ENCODE assay signal across 24 cellular contexts in the genomic region with DNA sequence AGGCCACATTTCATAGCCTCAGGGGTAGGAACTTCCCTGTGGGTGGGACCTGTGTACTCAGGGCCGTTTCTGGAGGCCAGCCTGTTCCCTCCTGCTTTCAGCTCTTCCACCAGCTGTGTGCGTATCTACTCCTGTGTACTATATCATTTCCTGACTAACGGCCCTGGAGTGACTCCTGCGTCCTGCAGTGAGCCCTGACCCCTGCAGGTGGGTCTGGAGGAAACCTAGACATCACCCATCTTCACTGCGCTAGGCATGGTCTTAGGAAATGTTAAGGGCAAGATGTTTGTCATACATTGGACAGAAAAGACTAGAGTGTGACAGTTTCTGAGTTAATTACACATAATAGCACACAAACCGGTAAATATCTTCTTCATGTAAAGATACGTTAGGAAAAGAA.
A peak's percentile ranks its signal among the peaks of the same experiment; 100 is the strongest.
DNase-seq lines count a peak whose midpoint lies in the region; ATAC-seq, FAIRE-seq and TF ChIP-seq lines count a peak whose summit lies in the region.
"Had no signal": no experiment of that assay in that cellular context is flagged by ENCODE, and none has a peak within 500 bp of the region (broad histone marks: within the 10 kb centered on the region; RNA-seq: fewer than 3 reads in every experiment).

No MANE protein-coding gene starts in this region.

- H3K9me3 ChIP-seq in BLaER1 (peaks cover 58% of the 10 kb centered on the region), K562 (replicated peaks; ENCODE audit: control insufficient read depth, insufficient read depth, low read depth, low read length) (no peaks in the 10 kb centered on the region)
- H3K9me3 ChIP-seq in CD8-positive, alpha-beta memory T cell (ENCODE audit: low read length), result peaks cover 3% of the 10 kb centered on the region
- H3K9me3 ChIP-seq: Caco-2, MG63, SJCRH30 had no signal

- H3K4me1 Mint-ChIP-seq in CD8-positive, alpha-beta memory T cell, result no peaks in the 10 kb centered on the region
- H3K4me1 Mint-ChIP-seq: CD4-positive, CD25-positive, alpha-beta regulatory T cell; IgD-negative memory B cell had no signal

- no peak overlapping the region for H2AFZ ChIP-seq in K562 (ENCODE audit: low read depth, low read length)

- WGBS in K562 (ENCODE audit: insufficient coverage, low coverage, missing lambda C conversion rate), result 1% methylated on average over 6 of the region's 7 CpGs

- no peak for TF ChIP-seq CTCF in NB4 (IDR thresholded peaks at IDR 0.05; ENCODE audit: low read depth, low read length)
- no peak for TF ChIP-seq CTCF in K562 (IDR thresholded peaks at IDR 0.05 in 2 of 3, conservative IDR thresholded peaks at IDR 0.05 in 1 of 3; ENCODE audit: insufficient read depth in 2 of 3, low read depth in 1 of 3, low read length in 3 of 3)

- H3K4me2 ChIP-seq in BLaER1 (peak overlapping the region; percentile 75), K562 (ENCODE audit: insufficient read depth, low read length) (no peak overlapping the region)

- BruUV-seq in K562 (replicated peaks; lab: Mats Ljungman, UMichigan), result no TSS peak

- no peaks in the 10 kb centered on the region for H4K20me1 ChIP-seq in BLaER1
- H4K20me1 ChIP-seq in K562 (replicated peaks; ENCODE audit: control insufficient read depth, insufficient read depth, low read length), result no peaks in the 10 kb centered on the region

- H3K9me3 Mint-ChIP-seq in CD8-positive, alpha-beta memory T cell, result peaks cover 3 to 19% (median 15%) of the 10 kb centered on the region in 5 donors

- ATAC-seq in K562, result peak; percentile 41; the same call in 1 of the 3 replicates
- ATAC-seq: HCT116, Panc1 had no signal

- CTCF ChIA-PET in K562 (lab: Yijun Ruan, JAX; ENCODE audit: low intra/inter-chr PET ratio), result no interaction called here
- CTCF ChIA-PET in CD8-positive, alpha-beta memory T cell (lab: Charles Lee), result no interaction called here

- H3K4me3 ChIP-seq in BLaER1, result peak overlapping the region; percentile 49; the same call in 1 of the 2 replicates
- no peak overlapping the region for H3K4me3 ChIP-seq in NB4 (ENCODE audit: low read depth, low read length)
- H3K4me3 ChIP-seq in K562, result no peak overlapping the region
- H3K4me3 ChIP-seq in CD8-positive, alpha-beta memory T cell (ENCODE audit: low read length), result no peak overlapping the region
- H3K4me3 ChIP-seq: MG63, SJCRH30 had no signal

- H3K9me1 ChIP-seq in K562 (ENCODE audit: control insufficient read depth, insufficient read depth, low read length), result no peaks in the 10 kb centered on the region

- POLR2A ChIA-PET in K562 (lab: Yijun Ruan, JAX), result no interaction called here
- POLR2A ChIA-PET in CD8-positive, alpha-beta memory T cell (lab: Charles Lee), result no interaction called here

- peaks cover 0 to 2% (median 0%) of the 10 kb centered on the region in 3 donors for H3K36me3 Mint-ChIP-seq in CD8-positive, alpha-beta memory T cell
- H3K36me3 Mint-ChIP-seq: CD4-positive, CD25-positive, alpha-beta regulatory T cell; IgD-negative memory B cell had no signal

- no peak overlapping the region for H3K27ac Mint-ChIP-seq in CD8-positive, alpha-beta memory T cell
- H3K27ac Mint-ChIP-seq: CD4-positive, CD25-positive, alpha-beta regulatory T cell; IgD-negative memory B cell had no signal

- no peaks in the 10 kb centered on the region for H3K27me3 Mint-ChIP-seq in CD8-positive, alpha-beta memory T cell
- H3K27me3 Mint-ChIP-seq: CD4-positive, CD25-positive, alpha-beta regulatory T cell; IgD-negative memory B cell had no signal

- intact Hi-C loops in K562 (cut with micrococcal nuclease), result no loop called here

- in situ Hi-C loops in K562 (cut with MboI), result no loop called here

- H3K36me3 ChIP-seq in BLaER1 (no peaks in the 10 kb centered on the region; the same call in 1 of the 2 replicates), K562 (ENCODE audit: control insufficient read depth, insufficient read depth, low read length) (no peaks in the 10 kb centered on the region)
- no peaks in the 10 kb centered on the region for H3K36me3 ChIP-seq in CD8-positive, alpha-beta memory T cell (ENCODE audit: insufficient read depth, low read length)
- H3K36me3 ChIP-seq: MG63, SJCRH30 had no signal

- H3K4me3 Mint-ChIP-seq in CD8-positive, alpha-beta memory T cell, result no peak overlapping the region
- H3K4me3 Mint-ChIP-seq: CD4-positive, CD25-positive, alpha-beta regulatory T cell; IgD-negative memory B cell had no signal

- no peak for TF ChIP-seq EP300 in K562 (IDR thresholded peaks at IDR 0.05; ENCODE audit: low read length)

- H3K9ac ChIP-seq in BLaER1, result no peak overlapping the region
- no peak overlapping the region for H3K9ac ChIP-seq in K562 (ENCODE audit: insufficient read depth in 1 of 2, low read depth in 2 of 2, low read length in 2 of 2)

- H3K4me1 ChIP-seq in BLaER1 (peaks cover 59% of the 10 kb centered on the region), K562 (replicated peaks in 1 of 2; ENCODE audit: control insufficient read depth in 2 of 2, insufficient read depth in 2 of 2, low read length in 2 of 2) (no peaks in the 10 kb centered on the region)
- no peaks in the 10 kb centered on the region for H3K4me1 ChIP-seq in CD8-positive, alpha-beta memory T cell (ENCODE audit: insufficient read depth, low read length)
- H3K4me1 ChIP-seq: Caco-2, SJCRH30 had no signal

- peak overlapping the region; percentile 71 for H3K27ac ChIP-seq in BLaER1
- H3K27ac ChIP-seq in K562 (ENCODE audit: extremely low read depth, low read depth, low read length), result no peak overlapping the region
- H3K27ac ChIP-seq in CD8-positive, alpha-beta memory T cell (ENCODE audit: low read depth, low read length), result no peak overlapping the region
- H3K27ac ChIP-seq: SJCRH30 had no signal

- DNase-seq in Daoy (ENCODE audit: low read depth) (peak; percentile 6), NB4 (ENCODE audit: low read depth) (peak; percentile 1), K562 (ENCODE audit: extremely low read depth in 1 of 4, low spot score in 3 of 4) (peak in 1 of 4 experiments; percentile 2), SHP77 treated with DMSO at 0.1 percent for 48 hours (lab: John Stamatoyannopoulos, UW) (no peak), Kasumi-1 (lab: John Stamatoyannopoulos, UW) (no peak)
- DNase-seq in CD8-positive, alpha-beta memory T cell, result no peak
- DNase-seq: CD4-positive, CD25-positive, alpha-beta regulatory T cell; DMS 273 treated with DMSO at 0.1 percent for 48 hours; DND-41; Karpas-422; MG63; NCI-H1092 treated with DMSO at 0.1 percent for 48 hours; NCI-H1436 treated with DMSO at 0.1 percent for 48 hours; NCI-H1930; NCI-H345; T-helper 1 cell had no signal

- no peaks in the 10 kb centered on the region for H3K79me2 ChIP-seq in K562 (ENCODE audit: control insufficient read depth, insufficient read depth, low read length)

- no peak for TF ChIP-seq RAD21 in K562 (CRISPR knock-in tag; conservative IDR thresholded peaks at IDR 0.05 in 1 of 2, IDR thresholded peaks at IDR 0.05 in 1 of 2)

- H3K27me3 ChIP-seq in BLaER1 (no peaks in the 10 kb centered on the region), K562 (ENCODE audit: control insufficient read depth in 2 of 2, insufficient read depth in 2 of 2, low read length in 2 of 2) (no peaks in the 10 kb centered on the region; a peak in 1 of 5 replicates)
- H3K27me3 ChIP-seq in CD8-positive, alpha-beta memory T cell (ENCODE audit: insufficient read depth, low read length, poor library complexity, severe bottlenecking), result no peaks in the 10 kb centered on the region
- H3K27me3 ChIP-seq: MG63, SJCRH30 had no signal

- TF ChIP-seq POLR2A in NB4 (IDR thresholded peaks at IDR 0.05; ENCODE audit: extremely low read depth, insufficient read length), result no peak
- TF ChIP-seq POLR2A in K562 (conservative IDR thresholded peaks at IDR 0.05), result no peak

- no peak for FAIRE-seq in K562 (lab: Jason Lieb, UNC)
- FAIRE-seq: A204.1, GM12891 had no signal

TF ChIP-seq in K562, 482 proteins besides CTCF, POLR2A, EP300 and RAD21:
- TF ChIP-seq ZNF41 (CRISPR knock-in tag; conservative IDR thresholded peaks at IDR 0.05), result no peak
- TF ChIP-seq, protein P1, sequence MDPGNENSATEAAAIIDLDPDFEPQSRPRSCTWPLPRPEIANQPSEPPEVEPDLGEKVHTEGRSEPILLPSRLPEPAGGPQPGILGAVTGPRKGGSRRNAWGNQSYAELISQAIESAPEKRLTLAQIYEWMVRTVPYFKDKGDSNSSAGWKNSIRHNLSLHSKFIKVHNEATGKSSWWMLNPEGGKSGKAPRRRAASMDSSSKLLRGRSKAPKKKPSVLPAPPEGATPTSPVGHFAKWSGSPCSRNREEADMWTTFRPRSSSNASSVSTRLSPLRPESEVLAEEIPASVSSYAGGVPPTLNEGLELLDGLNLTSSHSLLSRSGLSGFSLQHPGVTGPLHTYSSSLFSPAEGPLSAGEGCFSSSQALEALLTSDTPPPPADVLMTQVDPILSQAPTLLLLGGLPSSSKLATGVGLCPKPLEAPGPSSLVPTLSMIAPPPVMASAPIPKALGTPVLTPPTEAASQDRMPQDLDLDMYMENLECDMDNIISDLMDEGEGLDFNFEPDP (CRISPR knock-in tag; IDR thresholded peaks at IDR 0.05), result no peak
- TF ChIP-seq SAP30 (IDR thresholded peaks at IDR 0.05; ENCODE audit: borderline replicate concordance, insufficient read depth, low read depth, low read length, poor library complexity, severe bottlenecking), result no peak
- TF ChIP-seq, protein P2, sequence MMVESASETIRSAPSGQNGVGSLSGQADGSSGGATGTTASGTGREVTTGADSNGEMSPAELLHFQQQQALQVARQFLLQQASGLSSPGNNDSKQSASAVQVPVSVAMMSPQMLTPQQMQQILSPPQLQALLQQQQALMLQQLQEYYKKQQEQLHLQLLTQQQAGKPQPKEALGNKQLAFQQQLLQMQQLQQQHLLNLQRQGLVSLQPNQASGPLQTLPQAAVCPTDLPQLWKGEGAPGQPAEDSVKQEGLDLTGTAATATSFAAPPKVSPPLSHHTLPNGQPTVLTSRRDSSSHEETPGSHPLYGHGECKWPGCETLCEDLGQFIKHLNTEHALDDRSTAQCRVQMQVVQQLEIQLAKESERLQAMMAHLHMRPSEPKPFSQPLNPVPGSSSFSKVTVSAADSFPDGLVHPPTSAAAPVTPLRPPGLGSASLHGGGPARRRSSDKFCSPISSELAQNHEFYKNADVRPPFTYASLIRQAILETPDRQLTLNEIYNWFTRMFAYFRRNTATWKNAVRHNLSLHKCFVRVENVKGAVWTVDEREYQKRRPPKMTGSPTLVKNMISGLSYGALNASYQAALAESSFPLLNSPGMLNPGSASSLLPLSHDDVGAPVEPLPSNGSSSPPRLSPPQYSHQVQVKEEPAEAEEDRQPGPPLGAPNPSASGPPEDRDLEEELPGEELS (CRISPR knock-in tag; IDR thresholded peaks at IDR 0.05; ENCODE audit: borderline replicate concordance), result no peak
TF ChIP-seq in K562: peak in this region for 0.

Comparison
In these comparisons a context has a peak if more than half of its experiments do, and no peak if none do; other contexts are left out.
1. DNase-seq: peak in Daoy (single experiment) and NB4 (single experiment); none in CD8-positive, alpha-beta memory T cell (0 of 5), SHP77 treated with DMSO at 0.1 percent for 48 hours (single experiment) and Kasumi-1 (0 of 2).